1 cellular context compared by ENCODE assay signal in genomic region chr1:167544447-167544846, GRCh38.
A peak's percentile ranks its signal among the peaks of the same experiment; 100 is the strongest.
TF ChIP-seq lines count a peak whose summit lies in the region.

No MANE protein-coding gene starts in this region.

TF ChIP-seq in HepG2, 621 proteins besides CTCF, POLR2A, EP300 and RAD21:
- TF ChIP-seq ZNF652 (CRISPR knock-in tag; IDR thresholded peaks at IDR 0.05; ENCODE audit: borderline replicate concordance, low read depth) (0 out of 2 replicates have a peak, but pooled peaks have one; percentile 26), JUNB (CRISPR knock-in tag; IDR thresholded peaks at IDR 0.05; ENCODE audit: borderline replicate concordance) (no peak), CEBPB (IDR thresholded peaks at IDR 0.05; ENCODE audit: borderline replicate concordance, low read depth, low read length) (peak; percentile 88), ZNF460 (CRISPR knock-in tag; IDR thresholded peaks at IDR 0.05; ENCODE audit: borderline replicate concordance) (no peak), ZNF496 (CRISPR knock-in tag; IDR thresholded peaks at IDR 0.05; ENCODE audit: insufficient replicate concordance) (no peak), CEBPG (CRISPR knock-in tag; IDR thresholded peaks at IDR 0.05) (peak; percentile 58)
